In the genomic region with DNA sequence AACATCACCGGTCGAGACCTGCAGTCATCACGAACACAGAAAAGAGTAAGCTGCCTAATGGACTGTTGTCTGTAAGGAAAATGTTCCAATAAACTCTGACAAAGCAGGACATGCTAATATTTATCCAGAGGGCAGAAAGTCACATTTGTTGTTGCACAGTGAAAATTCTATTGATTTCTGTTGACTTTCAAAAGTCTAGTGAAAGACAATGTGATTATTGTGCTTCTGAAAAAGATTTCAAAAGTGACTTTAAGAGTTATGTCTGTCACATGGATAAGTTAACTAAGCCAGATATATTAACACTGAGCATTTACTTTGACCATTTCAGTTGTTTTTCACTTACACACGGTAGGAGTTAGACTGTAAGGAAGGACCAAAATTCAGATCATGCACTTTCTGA, we compare ENCODE assay signal across 1 cellular context.
TF ChIP-seq lines count a peak whose summit lies in the region.

No MANE protein-coding gene starts in this region.

TF ChIP-seq in HepG2, 621 proteins besides CTCF, POLR2A, EP300 and RAD21 (continued from another document and continues in another):
- TF ChIP-seq PCBP2 (optimal IDR thresholded peaks at IDR 0.05; ENCODE audit: low read depth, low read length, poor library complexity, severe bottlenecking) (no peak), ZBTB39 (CRISPR knock-in tag; IDR thresholded peaks at IDR 0.05) (no peak), CREB1 (IDR thresholded peaks at IDR 0.05) (no peak), CREB1 (CRISPR knock-in tag; IDR thresholded peaks at IDR 0.05) (peak; percentile 63; the same call in 1 of the 2 replicates), ZNF616 (CRISPR knock-in tag; IDR thresholded peaks at IDR 0.05; ENCODE audit: low read depth) (no peak), ZBTB26 (CRISPR knock-in tag; IDR thresholded peaks at IDR 0.05; ENCODE audit: borderline replicate concordance) (no peak), EED (CRISPR knock-in tag; IDR thresholded peaks at IDR 0.05) (no peak), HNRNPUL1 (IDR thresholded peaks at IDR 0.05; ENCODE audit: low read depth, low read length) (no peak), ZNF780A (CRISPR knock-in tag; IDR thresholded peaks at IDR 0.05) (no peak), ZFP62 (CRISPR knock-in tag; IDR thresholded peaks at IDR 0.05) (no peak), ZNF562 (CRISPR knock-in tag; IDR thresholded peaks at IDR 0.05; ENCODE audit: borderline replicate concordance) (no peak), SNAI1 (CRISPR knock-in tag; IDR thresholded peaks at IDR 0.05; ENCODE audit: borderline replicate concordance) (no peak), PRDM15 (CRISPR knock-in tag; IDR thresholded peaks at IDR 0.05) (no peak), ZNF484 (CRISPR knock-in tag; IDR thresholded peaks at IDR 0.05; ENCODE audit: borderline replicate concordance, low read depth) (no peak), AHR (CRISPR knock-in tag; IDR thresholded peaks at IDR 0.05) (no peak), ZBTB25 (CRISPR knock-in tag; IDR thresholded peaks at IDR 0.05) (peak; percentile 48; the same call in 1 of the 2 replicates), CENPX (CRISPR knock-in tag; IDR thresholded peaks at IDR 0.05) (no peak), KAT7 (CRISPR knock-in tag; IDR thresholded peaks at IDR 0.05; ENCODE audit: borderline replicate concordance) (no peak), SRSF9 (IDR thresholded peaks at IDR 0.05; ENCODE audit: borderline replicate concordance, insufficient read depth, low read depth, low read length, poor library complexity, severe bottlenecking) (no peak), ZSCAN21 (CRISPR knock-in tag; IDR thresholded peaks at IDR 0.05; ENCODE audit: borderline replicate concordance) (no peak), MED1 (CRISPR knock-in tag; IDR thresholded peaks at IDR 0.05) (peak; percentile 76), ZNF580 (CRISPR knock-in tag; IDR thresholded peaks at IDR 0.05; ENCODE audit: borderline replicate concordance, low read depth) (no peak), ARNT2 (CRISPR knock-in tag; IDR thresholded peaks at IDR 0.05; ENCODE audit: low read depth) (no peak), HIC2 (CRISPR knock-in tag; IDR thresholded peaks at IDR 0.05; ENCODE audit: low read depth) (no peak), ZNF646 (CRISPR knock-in tag; IDR thresholded peaks at IDR 0.05) (no peak), KLF11 (CRISPR knock-in tag; IDR thresholded peaks at IDR 0.05) (no peak), ZNF546 (CRISPR knock-in tag; conservative IDR thresholded peaks at IDR 0.05) (no peak)
- TF ChIP-seq, protein P1, sequence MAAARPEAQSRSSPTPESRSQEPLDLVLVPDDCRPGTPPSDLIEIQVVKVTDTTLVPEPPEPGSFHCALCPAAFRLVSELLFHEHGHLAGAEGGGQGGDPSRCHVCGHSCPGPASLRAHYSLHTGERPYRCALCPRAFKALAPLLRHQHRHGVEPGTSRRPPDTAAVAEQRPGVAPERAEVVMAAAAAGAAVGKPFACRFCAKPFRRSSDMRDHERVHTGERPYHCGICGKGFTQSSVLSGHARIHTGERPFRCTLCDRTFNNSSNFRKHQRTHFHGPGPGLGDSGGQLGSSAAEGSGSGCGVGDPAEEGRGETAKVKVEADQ (CRISPR knock-in tag; IDR thresholded peaks at IDR 0.05; ENCODE audit: borderline replicate concordance): no peak
- TF ChIP-seq, protein P2, sequence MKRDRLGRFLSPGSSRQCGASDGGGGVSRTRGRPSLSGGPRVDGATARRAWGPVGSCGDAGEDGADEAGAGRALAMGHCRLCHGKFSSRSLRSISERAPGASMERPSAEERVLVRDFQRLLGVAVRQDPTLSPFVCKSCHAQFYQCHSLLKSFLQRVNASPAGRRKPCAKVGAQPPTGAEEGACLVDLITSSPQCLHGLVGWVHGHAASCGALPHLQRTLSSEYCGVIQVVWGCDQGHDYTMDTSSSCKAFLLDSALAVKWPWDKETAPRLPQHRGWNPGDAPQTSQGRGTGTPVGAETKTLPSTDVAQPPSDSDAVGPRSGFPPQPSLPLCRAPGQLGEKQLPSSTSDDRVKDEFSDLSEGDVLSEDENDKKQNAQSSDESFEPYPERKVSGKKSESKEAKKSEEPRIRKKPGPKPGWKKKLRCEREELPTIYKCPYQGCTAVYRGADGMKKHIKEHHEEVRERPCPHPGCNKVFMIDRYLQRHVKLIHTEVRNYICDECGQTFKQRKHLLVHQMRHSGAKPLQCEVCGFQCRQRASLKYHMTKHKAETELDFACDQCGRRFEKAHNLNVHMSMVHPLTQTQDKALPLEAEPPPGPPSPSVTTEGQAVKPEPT (CRISPR knock-in tag; IDR thresholded peaks at IDR 0.05; ENCODE audit: low read depth): no peak
- TF ChIP-seq, protein P3, sequence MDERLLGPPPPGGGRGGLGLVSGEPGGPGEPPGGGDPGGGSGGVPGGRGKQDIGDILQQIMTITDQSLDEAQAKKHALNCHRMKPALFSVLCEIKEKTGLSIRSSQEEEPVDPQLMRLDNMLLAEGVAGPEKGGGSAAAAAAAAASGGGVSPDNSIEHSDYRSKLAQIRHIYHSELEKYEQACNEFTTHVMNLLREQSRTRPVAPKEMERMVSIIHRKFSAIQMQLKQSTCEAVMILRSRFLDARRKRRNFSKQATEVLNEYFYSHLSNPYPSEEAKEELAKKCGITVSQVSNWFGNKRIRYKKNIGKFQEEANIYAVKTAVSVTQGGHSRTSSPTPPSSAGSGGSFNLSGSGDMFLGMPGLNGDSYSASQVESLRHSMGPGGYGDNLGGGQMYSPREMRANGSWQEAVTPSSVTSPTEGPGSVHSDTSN (CRISPR knock-in tag; IDR thresholded peaks at IDR 0.05): no peak
- TF ChIP-seq, protein P4, sequence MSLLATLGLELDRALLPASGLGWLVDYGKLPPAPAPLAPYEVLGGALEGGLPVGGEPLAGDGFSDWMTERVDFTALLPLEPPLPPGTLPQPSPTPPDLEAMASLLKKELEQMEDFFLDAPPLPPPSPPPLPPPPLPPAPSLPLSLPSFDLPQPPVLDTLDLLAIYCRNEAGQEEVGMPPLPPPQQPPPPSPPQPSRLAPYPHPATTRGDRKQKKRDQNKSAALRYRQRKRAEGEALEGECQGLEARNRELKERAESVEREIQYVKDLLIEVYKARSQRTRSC (CRISPR knock-in tag; IDR thresholded peaks at IDR 0.05; ENCODE audit: low read depth): no peak
